12 cellular contexts compared by ENCODE assay signal in genomic region chr11:76885390-76886097, GRCh38. TPM values are rescaled to one million over a fixed set of nuclear protein-coding genes. Genes with fewer than 3 reads are reported as not detected.
A peak's percentile ranks its signal among the peaks of the same experiment; 100 is the strongest.
DNase-seq lines count a peak whose midpoint lies in the region; ATAC-seq, FAIRE-seq and TF ChIP-seq lines count a peak whose summit lies in the region.
"Had no signal": no experiment of that assay in that cellular context is flagged by ENCODE, and none has a peak within 500 bp of the region (broad histone marks: within the 10 kb centered on the region; RNA-seq: fewer than 3 reads in every experiment).

No MANE protein-coding gene starts in this region.

- intact Hi-C loops in HCT116 (cut with micrococcal nuclease) (no loop called here), GM12878 (cut with micrococcal nuclease; ENCODE audit: unreplicated experiment) (no loop called here), lower lobe of right lung (cut with DNase I) (no loop called here)

- ATAC-seq in HCT116 = no peak
- ATAC-seq in GM12878 = peak; percentile 25
- ATAC-seq in lower lobe of right lung = peak; percentile 59 to 71
- no peak for ATAC-seq in HG02981 (IDR thresholded peaks at IDR 0.05; ENCODE audit: unreplicated experiment)

- WGBS in GM12878 (ENCODE audit: insufficient coverage, insufficient replicate concordance, low lambda C conversion rate, missing lambda C conversion rate) = 74% methylated on average over 9 of the region's 9 CpGs

- H2AFZ ChIP-seq in HCT116 (ENCODE audit: low read depth, low read length, poor library complexity, severe bottlenecking) = no peak overlapping the region
- no peak overlapping the region for H2AFZ ChIP-seq in GM12878 (ENCODE audit: control insufficient read depth, low read depth, low read length)

- H3K36me3 ChIP-seq in HCT116 (ENCODE audit: control insufficient read depth in 1 of 2, insufficient read depth in 2 of 2, low read length in 2 of 2) = no peaks in the 10 kb centered on the region
- no peaks in the 10 kb centered on the region for H3K36me3 ChIP-seq in GM12878 (ENCODE audit: control insufficient read depth in 2 of 2, insufficient read depth in 2 of 2, low read length in 1 of 2)
- no peaks in the 10 kb centered on the region for H3K36me3 ChIP-seq in lower lobe of right lung
- H3K36me3 ChIP-seq: pancreas had no signal

- in situ Hi-C loops in Caki2 (cut with HindIII; ENCODE audit: low pct_unique_long_range_greater_than_20kb, low sequenced_read_pairs) (no loop called here), GM12878 (cut with MboI) (no loop called here)

- no peak for FAIRE-seq in GM12878 (lab: Jason Lieb, UNC)
- FAIRE-seq: pancreas had no signal

- peak; percentile 24 for DNase-seq in Caki2 (ENCODE audit: low read depth)
- no peak for DNase-seq in HCT116 (ENCODE audit: low read depth, low spot score)
- DNase-seq in GM12878 (ENCODE audit: low read depth, low spot score) = no peak
- no peak for DNase-seq in lower lobe of right lung
- no peak for DNase-seq in NAMALWA (ENCODE audit: low spot score)
- DNase-seq in NCI-H1105 (lab: John Stamatoyannopoulos, UW) = no peak
- no peak for DNase-seq in GOT3 (lab: John Stamatoyannopoulos, UW)
- DNase-seq: activated T-cell treated with anti-CD3 and anti-CD28 coated beads for 4 hours, DMS53, NCI-H2227 treated with DMSO at 0.1 percent for 48 hours, pancreas had no signal

- no TSS peak for BruUV-seq in HCT116 (replicated peaks; lab: Mats Ljungman, UMichigan)
- BruUV-seq in GM12878 (replicated peaks; lab: Mats Ljungman, UMichigan) = no TSS peak

- H3K9ac ChIP-seq in HCT116 (ENCODE audit: low read length) (no peak overlapping the region), GM12878 (ENCODE audit: control insufficient read depth, insufficient read depth, low read length) (no peak overlapping the region)

- TF ChIP-seq CTCF in HCT116 (IDR thresholded peaks at IDR 0.05 in 2 of 3, conservative IDR thresholded peaks at IDR 0.05 in 1 of 3; ENCODE audit: borderline replicate concordance in 1 of 3, insufficient read depth in 1 of 3, low read depth in 2 of 3, low read length in 2 of 3) = no peak
- no peak for TF ChIP-seq CTCF in GM12878 (IDR thresholded peaks at IDR 0.05 in 2 of 3, conservative IDR thresholded peaks at IDR 0.05 in 1 of 3; ENCODE audit: control insufficient read depth in 2 of 3, extremely low read depth in 1 of 3, insufficient read depth in 1 of 3, low read depth in 3 of 3, low read length in 3 of 3)
- no peak for TF ChIP-seq CTCF in lower lobe of right lung (IDR thresholded peaks at IDR 0.05)

- no peaks in the 10 kb centered on the region for H3K27me3 ChIP-seq in HCT116 (ENCODE audit: insufficient read depth, low read length)
- H3K27me3 ChIP-seq in GM12878 (replicated peaks in 1 of 2; ENCODE audit: control insufficient read depth in 2 of 2, insufficient read depth in 2 of 2, low read length in 1 of 2) = no peaks in the 10 kb centered on the region
- no peaks in the 10 kb centered on the region for H3K27me3 ChIP-seq in lower lobe of right lung (ENCODE audit: low read depth)
- H3K27me3 ChIP-seq: pancreas had no signal

- H3K27ac ChIP-seq in HCT116 (ENCODE audit: low read depth, low read length) = no peak overlapping the region
- no peak overlapping the region for H3K27ac ChIP-seq in GM12878 (ENCODE audit: control insufficient read depth, insufficient read depth)
- no peak overlapping the region for H3K27ac ChIP-seq in lower lobe of right lung
- H3K27ac ChIP-seq: pancreas had no signal

- H3K4me3 ChIP-seq in HCT116 (replicated peaks in 1 of 2; ENCODE audit: low read depth in 1 of 2, low read length in 2 of 2) = no peak overlapping the region
- no peak overlapping the region for H3K4me3 ChIP-seq in GM12878
- H3K4me3 ChIP-seq in lower lobe of right lung = no peak overlapping the region
- H3K4me3 ChIP-seq: pancreas had no signal

- peaks cover 31% of the 10 kb centered on the region for H3K79me2 ChIP-seq in HCT116 (ENCODE audit: insufficient read depth, low read length)
- no peaks in the 10 kb centered on the region for H3K79me2 ChIP-seq in GM12878 (ENCODE audit: control insufficient read depth, insufficient read depth, low read length)

- H3K4me1 ChIP-seq in HCT116 (ENCODE audit: control insufficient read depth in 1 of 2, insufficient read depth in 2 of 2, low read length in 2 of 2) (peaks cover 0 to 20% of the 10 kb centered on the region in 2 experiments; a peak in 2 of 4 replicates), GM12878 (ENCODE audit: control insufficient read depth, insufficient read depth, low read length) (peaks cover 4% of the 10 kb centered on the region; the same call in 1 of the 2 replicates), lower lobe of right lung (peaks cover 31% of the 10 kb centered on the region)

- TF ChIP-seq POLR2A in HCT116 (IDR thresholded peaks at IDR 0.05; ENCODE audit: borderline replicate concordance, extremely low read depth, insufficient read depth, insufficient read length) (no peak), GM12878 (IDR thresholded peaks at IDR 0.05; ENCODE audit: low read depth, low read length) (no peak)

- SMC1A ChIA-PET in GM12878 (lab: Charles Lee; ENCODE audit: uncharacterized antibody, unreplicated experiment) = no interaction called here

- TF ChIP-seq EP300 in GM12878 (IDR thresholded peaks at IDR 0.05; ENCODE audit: borderline replicate concordance in 1 of 2, control insufficient read depth in 1 of 2, low read depth in 2 of 2, low read length in 2 of 2) = no peak

- POLR2A ChIA-PET in HCT116 (lab: Charles Lee) (no interaction called here), GM12878 (lab: Charles Lee) (no interaction called here)

- no peaks in the 10 kb centered on the region for H4K20me1 ChIP-seq in HCT116 (ENCODE audit: insufficient read depth)
- H4K20me1 ChIP-seq in GM12878 (ENCODE audit: control insufficient read depth, insufficient read depth) = no peaks in the 10 kb centered on the region

- RAD21 ChIA-PET in HCT116 (lab: Charles Lee; ENCODE audit: low non-redundant PET in 1 of 2, low total read pairs in 2 of 2, uncharacterized antibody in 2 of 2, unreplicated experiment in 2 of 2) = no interaction called here
- RAD21 ChIA-PET in GM12878 (lab: Charles Lee; ENCODE audit: unreplicated experiment) = no interaction called here

- H3K4me2 ChIP-seq in HCT116 (ENCODE audit: low read length) (peak overlapping the region; percentile 21; the same call in 1 of the 2 replicates), GM12878 (ENCODE audit: control insufficient read depth, insufficient read depth) (no peak overlapping the region)

- CTCF ChIA-PET in HCT116 (lab: Charles Lee) (no interaction called here), GM12878 (lab: Yijun Ruan, JAX) (interaction anchor here (0.8 kb wide), 1 partner anchor 34 kb away, joined by 4 read pairs; no protein-coding TSS in a partner anchor)

- H3K9me2 ChIP-seq in HCT116 (ENCODE audit: insufficient read depth) = no peaks in the 10 kb centered on the region

- no peaks in the 10 kb centered on the region for H3K9me3 ChIP-seq in HCT116 (ENCODE audit: control insufficient read depth in 1 of 2, insufficient read depth in 1 of 2, low read depth in 1 of 2, low read length in 2 of 2)
- no peaks in the 10 kb centered on the region for H3K9me3 ChIP-seq in GM12878 (replicated peaks; ENCODE audit: control insufficient read depth, insufficient read depth, low read length)
- H3K9me3 ChIP-seq in lower lobe of right lung = no peaks in the 10 kb centered on the region
- H3K9me3 ChIP-seq: pancreas had no signal

- no peak for TF ChIP-seq RAD21 in HCT116 (IDR thresholded peaks at IDR 0.05; ENCODE audit: low read depth)
- no peak for TF ChIP-seq RAD21 in GM12878 (IDR thresholded peaks at IDR 0.05; ENCODE audit: insufficient read depth, low read depth, low read length)

TF ChIP-seq in HCT116, 20 proteins besides CTCF, POLR2A, EP300 and RAD21 (continues in another document):
- TF ChIP-seq EZH2phosphoT487 (IDR thresholded peaks at IDR 0.05; ENCODE audit: borderline replicate concordance) = no peak
- no peak for TF ChIP-seq SRF (IDR thresholded peaks at IDR 0.05; ENCODE audit: low read depth)
- TF ChIP-seq CEBPB (IDR thresholded peaks at IDR 0.05; ENCODE audit: low read depth) = no peak
- no peak for TF ChIP-seq ATF3 (IDR thresholded peaks at IDR 0.05)
- TF ChIP-seq CBX3 (IDR thresholded peaks at IDR 0.05; ENCODE audit: low read depth) = no peak

TF ChIP-seq in GM12878, 131 proteins besides CTCF, POLR2A, EP300 and RAD21:
- TF ChIP-seq NFIC (IDR thresholded peaks at IDR 0.05; ENCODE audit: low read depth, low read length) = peak; percentile 33; the same call in 1 of the 2 replicates
- peak; percentile 22; the same call in 1 of the 2 replicates for TF ChIP-seq RUNX3 (IDR thresholded peaks at IDR 0.05; ENCODE audit: low read length)
- TF ChIP-seq JUNB (IDR thresholded peaks at IDR 0.05) = peak; percentile 48
- TF ChIP-seq SUPT20H (IDR thresholded peaks at IDR 0.05; ENCODE audit: borderline replicate concordance, control insufficient read depth, low read depth, low read length) = no peak
- TF ChIP-seq SRF (IDR thresholded peaks at IDR 0.05; ENCODE audit: low read depth in 2 of 2, low read length in 2 of 2) = no peak
- peak; percentile 13; the same call in 1 of the 2 replicates for TF ChIP-seq SPI1 (IDR thresholded peaks at IDR 0.05; ENCODE audit: borderline replicate concordance, insufficient read depth, low read depth, low read length)
- TF ChIP-seq EED (IDR thresholded peaks at IDR 0.05; ENCODE audit: low read depth) = peak; percentile 88
- TF ChIP-seq ETV6 (conservative IDR thresholded peaks at IDR 0.05 in 1 of 2, IDR thresholded peaks at IDR 0.05 in 1 of 2; ENCODE audit: borderline replicate concordance in 1 of 2, low read depth in 1 of 2) = peak in 1 of 2 experiments; percentile 87; a peak in 2 of 4 replicates

RNA-seq across cellular contexts. Expression of gene ACER3, which starts 24.8 kb away (rescaled TPM):
- 1.2 and 5.7 TPM in 2 replicates for total RNA-seq in Caki2 (2014; rRNA removed; shearing (Covaris generic); ENCODE audit: low replicate concordance)
- total RNA-seq in HCT116 (2021; ENCODE audit: unreplicated experiment) (19.1 TPM), GM12878 (2014; rRNA removed) (5.5 and 7.6 TPM in 2 replicates), GM12878 (2014; rRNA removed; fragmentation: Illumina TruSeq; extraction: Trizol) (8.5 and 8.9 TPM in 2 replicates), GM12878 (2021) (11.1 and 13.9 TPM in 2 replicates), lower lobe of right lung (67.2 TPM)
- polyA plus RNA-seq in HCT116 (2012) = 7.1 and 8.1 TPM in 2 replicates
- total RNA-seq in GM12878 (2013; cell fraction: nucleolus; rRNA removed) = 15.1 and 17.6 TPM in 2 replicates
- polyA plus RNA-seq in GM12878 (2011; ENCODE audit: low read depth) = 1.5 TPM
- polyA plus RNA-seq in GM12878 (2011; rRNA removed) (13.4 and 15.3 TPM in 2 replicates), GM12878 (2014; fragmentation: Illumina TruSeq; extraction: Trizol) (11.0 and 13.8 TPM in 2 replicates), GM12878 (2014; fragmentation: Nextera tagmentation; extraction: Ambion mirVana) (1 to 10 TPM; 2.8 to 3.6 TPM), GM12878 (2014; rRNA removed) (9.5 and 9.8 TPM in 2 replicates), GM12878 (2016; fragmentation: Nextera tagmentation; extraction: Ambion mirVana) (10 to 100 TPM; 14.5 to 17.4 TPM)
- 3.7 and 4.8 TPM in 2 replicates for polyA plus RNA-seq in GM12878 (2011; cell fraction: cytosol; rRNA removed)
- polyA plus RNA-seq in GM12878 (2011; cell fraction: nucleus; rRNA removed) = 5.4 and 6.0 TPM in 2 replicates
- polyA plus RNA-seq in GM12878 (2012) = 2.1 and 3.3 TPM in 2 replicates
- 5.7 and 13.0 TPM in 2 replicates for polyA minus RNA-seq in GM12878 (2011; rRNA and poly(A)+ RNA removed)
- 2.1 and 2.5 TPM in 2 replicates for polyA minus RNA-seq in GM12878 (2011; cell fraction: cytosol; rRNA and poly(A)+ RNA removed)
- 4.0 and 6.2 TPM in 2 replicates for polyA minus RNA-seq in GM12878 (2011; cell fraction: nucleus; rRNA and poly(A)+ RNA removed)

Comparison
In these comparisons a context has a peak if more than half of its experiments do, and no peak if none do; other contexts are left out.
1. ATAC-seq: peak in GM12878 (single experiment) and lower lobe of right lung (2 of 2); none in HCT116 (single experiment) and HG02981 (single experiment).